ENCODE assay signal across 9 cellular contexts in genomic region chr4:184268574-184269160, GRCh38. TPM values are rescaled to one million over a fixed set of nuclear protein-coding genes. Genes with fewer than 3 reads are reported as not detected.
DNase-seq lines count a peak whose midpoint lies in the region; ATAC-seq and TF ChIP-seq lines count a peak whose summit lies in the region.
"Had no signal": no experiment of that assay in that cellular context is flagged by ENCODE, and none has a peak within 500 bp of the region (broad histone marks: within the 10 kb centered on the region; RNA-seq: fewer than 3 reads in every experiment).

No MANE protein-coding gene starts in this region.

- CTCF ChIA-PET in activated CD4-positive, alpha-beta T cell treated with anti-CD3 and anti-CD28 coated beads for 36 hours (lab: Charles Lee): interaction anchor here (0.6 to 2.9 kb wide), 18 partner anchors 8 to 266 kb away, joined by 3 to 12 read pairs (median 4); partner anchors contain the start of gene IRF2

- no peak for TF ChIP-seq CTCF in Peyer's patch (IDR thresholded peaks at IDR 0.05)

- H3K4me1 Mint-ChIP-seq in activated CD4-positive, alpha-beta T cell treated with anti-CD3 and anti-CD28 coated beads for 36 hours: peaks cover 61% of the 10 kb centered on the region
- peaks cover 75% of the 10 kb centered on the region for H3K4me1 Mint-ChIP-seq in stimulated activated effector memory CD8-positive, alpha-beta T cell treated with anti-CD3 and anti-CD28 coated beads, Interleukin-12 subunit alpha, Interleukin-12 subunit beta, amount 100 ng/mL, for 72 hours

- no peaks in the 10 kb centered on the region for H3K9me3 Mint-ChIP-seq in activated CD4-positive, alpha-beta T cell treated with anti-CD3 and anti-CD28 coated beads for 36 hours (ENCODE audit: low read depth)
- no peaks in the 10 kb centered on the region for H3K9me3 Mint-ChIP-seq in stimulated activated effector memory CD8-positive, alpha-beta T cell treated with anti-CD3 and anti-CD28 coated beads, Interleukin-12 subunit alpha, Interleukin-12 subunit beta, amount 100 ng/mL, for 72 hours

- H3K27me3 ChIP-seq in Peyer's patch (no peaks in the 10 kb centered on the region), duodenal mucosa (ENCODE audit: control insufficient read depth in 1 of 2, insufficient read depth in 2 of 2, low read length in 2 of 2) (no peaks in the 10 kb centered on the region)

- POLR2A ChIA-PET in activated CD4-positive, alpha-beta T cell treated with anti-CD3 and anti-CD28 coated beads for 36 hours (lab: Charles Lee): interaction anchor here (1.0 to 2.1 kb wide), 4 partner anchors 12 to 206 kb away, joined by 3 to 15 read pairs (median 7); partner anchors contain the start of gene IRF2

- H3K9ac ChIP-seq in duodenal mucosa (ENCODE audit: low read depth in 1 of 2, low read length in 2 of 2): peak overlapping the region; percentile 52 to 63

- no peaks in the 10 kb centered on the region for H3K27me3 Mint-ChIP-seq in activated CD4-positive, alpha-beta T cell treated with anti-CD3 and anti-CD28 coated beads for 36 hours

- ATAC-seq in activated CD4-positive, alpha-beta T cell treated with anti-CD3 and anti-CD28 coated beads for 36 hours: no peak
- ATAC-seq in stimulated activated effector memory CD8-positive, alpha-beta T cell treated with anti-CD3 and anti-CD28 coated beads, Interleukin-12 subunit alpha, Interleukin-12 subunit beta, amount 100 ng/mL, for 72 hours: no peak
- no peak for ATAC-seq in GM18907 (IDR thresholded peaks at IDR 0.05; ENCODE audit: unreplicated experiment)
- ATAC-seq: GM23338 had no signal

- H3K4me3 ChIP-seq in Peyer's patch (peak overlapping the region in 2 of 4 donors; percentile 14 to 22), duodenal mucosa (ENCODE audit: low read depth in 1 of 2, low read length in 2 of 2) (peak overlapping the region; percentile 67 to 71)
- H3K4me3 ChIP-seq: GM23338 had no signal

- H3K9me3 ChIP-seq in Peyer's patch (no peaks in the 10 kb centered on the region), duodenal mucosa (ENCODE audit: control insufficient read depth in 1 of 2, low read length in 2 of 2) (no peaks in the 10 kb centered on the region)

- H3K27ac ChIP-seq in Peyer's patch (peak overlapping the region; percentile 62 to 82 (median 72)), duodenal mucosa (ENCODE audit: low read depth, low read length) (peak overlapping the region; percentile 65)

- no peaks in the 10 kb centered on the region for H3K36me3 Mint-ChIP-seq in activated CD4-positive, alpha-beta T cell treated with anti-CD3 and anti-CD28 coated beads for 36 hours (ENCODE audit: low read depth)
- peaks cover 9% of the 10 kb centered on the region for H3K36me3 Mint-ChIP-seq in stimulated activated effector memory CD8-positive, alpha-beta T cell treated with anti-CD3 and anti-CD28 coated beads, Interleukin-12 subunit alpha, Interleukin-12 subunit beta, amount 100 ng/mL, for 72 hours

- TF ChIP-seq POLR2A in Peyer's patch (IDR thresholded peaks at IDR 0.05): no peak

- intact Hi-C loops in activated CD4-positive, alpha-beta T cell treated with anti-CD3 and anti-CD28 coated beads for 36 hours (cut with DNase I, micrococcal nuclease): loop anchor here (1.0 to 10.0 kb wide), 13 partner anchors 13 to 556 kb away; partner anchors contain the start of genes ACSL1 (in 2 of the 2) and IRF2 (in 2 of the 2)

- H3K4me1 ChIP-seq in Peyer's patch (no peaks in the 10 kb centered on the region), duodenal mucosa (ENCODE audit: control insufficient read depth in 1 of 2, insufficient read depth in 2 of 2, low read length in 2 of 2) (peaks cover 13 to 20% of the 10 kb centered on the region in 2 donors)

- no peaks in the 10 kb centered on the region for H3K36me3 ChIP-seq in Peyer's patch
- H3K36me3 ChIP-seq in duodenal mucosa (ENCODE audit: control insufficient read depth in 1 of 2, insufficient read depth in 2 of 2, low read length in 2 of 2): no peaks in the 10 kb centered on the region

- peak overlapping the region; percentile 92 for H3K27ac Mint-ChIP-seq in activated CD4-positive, alpha-beta T cell treated with anti-CD3 and anti-CD28 coated beads for 36 hours
- peak overlapping the region; percentile 95 for H3K27ac Mint-ChIP-seq in stimulated activated effector memory CD8-positive, alpha-beta T cell treated with anti-CD3 and anti-CD28 coated beads, Interleukin-12 subunit alpha, Interleukin-12 subunit beta, amount 100 ng/mL, for 72 hours
- H3K27ac Mint-ChIP-seq: GM23338 had no signal

- peak overlapping the region; percentile 67 for H3K4me3 Mint-ChIP-seq in activated CD4-positive, alpha-beta T cell treated with anti-CD3 and anti-CD28 coated beads for 36 hours
- H3K4me3 Mint-ChIP-seq in stimulated activated effector memory CD8-positive, alpha-beta T cell treated with anti-CD3 and anti-CD28 coated beads, Interleukin-12 subunit alpha, Interleukin-12 subunit beta, amount 100 ng/mL, for 72 hours: peak overlapping the region; percentile 75
- H3K4me3 Mint-ChIP-seq: GM23338 had no signal

- DNase-seq in activated CD4-positive, alpha-beta T cell treated with anti-CD3 and anti-CD28 coated beads for 36 hours: no peak
- no peak for DNase-seq in activated CD4-positive, alpha-beta T cell treated with anti-CD3 and anti-CD28 coated beads, Interleukin-2, amount 50 U/mL, for 1 hour
- no peak for DNase-seq in Peyer's patch
- no peak for DNase-seq in stimulated activated effector memory CD8-positive, alpha-beta T cell treated with anti-CD3 and anti-CD28 coated beads, Interleukin-12 subunit alpha, Interleukin-12 subunit beta, amount 100 ng/mL, for 72 hours (ENCODE audit: low spot score in 2 of 2)
- no peak for DNase-seq in activated CD4-positive, CD25-positive, alpha-beta regulatory T cell treated with anti-CD3 and anti-CD28 coated beads, Interleukin-2, amount 50 U/mL, for 72 hours
- no peak for DNase-seq in Ammon's horn (ENCODE audit: low spot score)

RNA-seq across cellular contexts. Expression of gene ENPP6, which starts 51.0 kb away (rescaled TPM):
- under 1 TPM in 1 of 2 experiments, not detected in 1; 0.05 TPM for total RNA-seq in activated CD4-positive, alpha-beta T cell treated with anti-CD3 and anti-CD28 coated beads for 36 hours
- 1 to 10 TPM in 1 of 4 donors, under 1 TPM in 2, not detected in 1; 0.35 to 1.0 (median 0.40) TPM for total RNA-seq in Peyer's patch
- total RNA-seq: GM23338 had no signal
